In the genomic region with DNA sequence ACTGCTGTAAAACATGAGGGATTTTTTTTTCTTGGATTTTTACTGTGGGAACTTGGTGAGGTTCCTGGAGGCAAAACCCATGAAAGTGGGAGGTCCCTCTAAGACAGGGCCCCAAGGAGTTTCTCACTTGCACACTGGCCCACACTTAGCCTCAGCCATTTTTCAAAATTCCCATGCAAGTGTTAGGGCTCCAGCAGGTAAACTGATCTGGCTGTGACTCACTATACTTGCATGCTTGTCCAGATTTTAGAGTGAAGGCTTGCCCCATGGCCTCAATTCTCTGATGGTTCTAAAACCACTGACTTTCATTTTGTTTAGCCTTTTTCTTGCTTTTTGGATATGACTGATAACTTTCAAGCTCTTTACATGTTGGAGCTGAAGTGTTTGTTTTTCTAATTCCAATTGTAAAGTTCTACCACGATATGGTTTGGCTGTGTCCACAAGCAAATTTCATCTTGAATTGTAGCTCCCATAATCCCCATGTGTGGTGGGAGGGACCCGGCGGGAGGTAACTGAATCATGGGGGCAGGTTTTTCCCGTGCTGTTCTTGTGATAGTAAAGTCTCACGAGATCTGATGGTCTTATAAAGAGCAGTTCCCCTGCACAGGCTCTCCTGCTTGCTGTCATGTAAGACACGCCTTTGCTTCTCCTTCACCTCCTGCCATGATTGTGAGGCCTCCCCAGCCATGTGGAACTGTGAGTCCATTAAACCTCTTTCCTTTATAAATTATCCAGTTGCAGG, we compare ENCODE assay signal across 25 cellular contexts. TPM values are rescaled to one million over a fixed set of nuclear protein-coding genes. Genes with fewer than 3 reads are reported as not detected.
A peak's percentile ranks its signal among the peaks of the same experiment; 100 is the strongest.
DNase-seq lines count a peak whose midpoint lies in the region; ATAC-seq lines count a peak whose summit lies in the region.
"Had no signal": no experiment of that assay in that cellular context is flagged by ENCODE, and none has a peak within 500 bp of the region (broad histone marks: within the 10 kb centered on the region; RNA-seq: fewer than 3 reads in every experiment).

No MANE protein-coding gene starts in this region.

- DNase-seq in adipocyte (ENCODE audit: low read depth) (peak; percentile 47), fibroblast of the conjunctiva (ENCODE audit: low read depth) (peak; percentile 29), stromal cell of bone marrow (ENCODE audit: low read depth) (peak; percentile 37), MG63 (no peak), NCI-H2107 (lab: John Stamatoyannopoulos, UW) (no peak)
- DNase-seq in stimulated activated naive CD4-positive, alpha-beta T cell treated with Interleukin-2 at 50 U/mL for 16 hours (lab: John Stamatoyannopoulos, UW) = no peak
- DNase-seq: activated CD4-positive, CD25-positive, alpha-beta regulatory T cell treated with anti-CD3 and anti-CD28 coated beads, Interleukin-2, amount 50 U/mL, for 72 hours; activated CD8-positive, alpha-beta memory T cell treated with anti-CD3 and anti-CD28 coated beads for 24 hours; activated naive CD4-positive, alpha-beta T cell treated with anti-CD3 and anti-CD28 coated beads, Interleukin-2, amount 50 U/mL, for 16 hours; activated T-cell treated with anti-CD3 and anti-CD28 coated beads, Interleukin-2, amount 50 U/mL, for 72 hours; CD8-positive, alpha-beta T cell; colonic mucosa; DMS153; H7; heart left ventricle; mesenchymal stem cell; naive B cell; NCI-H146; NCI-H2171; NCI-H524 treated with DMSO at 0.1 percent for 48 hours; ovary; right lobe of liver had no signal

- H3K27me3 ChIP-seq in adipocyte (replicated peaks; ENCODE audit: control insufficient read depth, insufficient read depth, low read length) (no peaks in the 10 kb centered on the region), MG63 (no peaks in the 10 kb centered on the region)
- H3K27me3 ChIP-seq: ascending aorta, colonic mucosa, heart left ventricle, ovary, right lobe of liver, suprapubic skin had no signal

- H3K36me3 ChIP-seq in adipocyte (ENCODE audit: control insufficient read depth, insufficient read depth, low read length, severe bottlenecking) = peaks cover 31% of the 10 kb centered on the region
- H3K36me3 ChIP-seq in MG63 = no peaks in the 10 kb centered on the region
- H3K36me3 ChIP-seq: colonic mucosa, ovary had no signal

- H3K4me1 ChIP-seq in adipocyte (ENCODE audit: control insufficient read depth, insufficient read depth, low read length) = peaks cover 8% of the 10 kb centered on the region
- H3K4me1 ChIP-seq: ascending aorta, colonic mucosa, heart left ventricle, right lobe of liver, suprapubic skin had no signal

- no peak overlapping the region for H3K9ac ChIP-seq in adipocyte (ENCODE audit: low read length)

- H3K4me3 ChIP-seq in adipocyte (ENCODE audit: low read length) (no peak overlapping the region), MG63 (no peak overlapping the region)
- H3K4me3 ChIP-seq: ascending aorta, colonic mucosa, heart left ventricle, ovary, right lobe of liver, suprapubic skin had no signal

- H3K9me3 ChIP-seq in adipocyte (ENCODE audit: control insufficient read depth, low read length) (no peaks in the 10 kb centered on the region), MG63 (no peaks in the 10 kb centered on the region)
- H3K9me3 ChIP-seq: ascending aorta, colonic mucosa, heart left ventricle, ovary, right lobe of liver, suprapubic skin had no signal

- ATAC-seq in HG02610 (IDR thresholded peaks at IDR 0.05; ENCODE audit: unreplicated experiment) = peak; percentile 82
- ATAC-seq: activated T-cell treated with anti-CD3 and anti-CD28 coated beads, Interleukin-2, amount 50 U/mL, for 72 hours; CD8-positive, alpha-beta T cell; heart left ventricle; right lobe of liver had no signal

RNA-seq across cellular contexts. Expression of a gene that starts 37.7 kb away (rescaled TPM):
- 19.8 and 37.4 TPM in 2 replicates for total RNA-seq in MG63 (2014; rRNA removed; shearing (Covaris generic); ENCODE audit: low replicate concordance)

Comparison
In these comparisons a context has a peak if more than half of its experiments do, and no peak if none do; other contexts are left out.
1. DNase-seq: peak in adipocyte (single experiment), fibroblast of the conjunctiva (single experiment) and stromal cell of bone marrow (single experiment); none in stimulated activated naive CD4-positive, alpha-beta T cell treated with Interleukin-2 at 50 U/mL for 16 hours (single experiment), MG63 (single experiment) and NCI-H2107 (single experiment).